ENCODE assay signal across 18 cellular contexts in the genomic region with DNA sequence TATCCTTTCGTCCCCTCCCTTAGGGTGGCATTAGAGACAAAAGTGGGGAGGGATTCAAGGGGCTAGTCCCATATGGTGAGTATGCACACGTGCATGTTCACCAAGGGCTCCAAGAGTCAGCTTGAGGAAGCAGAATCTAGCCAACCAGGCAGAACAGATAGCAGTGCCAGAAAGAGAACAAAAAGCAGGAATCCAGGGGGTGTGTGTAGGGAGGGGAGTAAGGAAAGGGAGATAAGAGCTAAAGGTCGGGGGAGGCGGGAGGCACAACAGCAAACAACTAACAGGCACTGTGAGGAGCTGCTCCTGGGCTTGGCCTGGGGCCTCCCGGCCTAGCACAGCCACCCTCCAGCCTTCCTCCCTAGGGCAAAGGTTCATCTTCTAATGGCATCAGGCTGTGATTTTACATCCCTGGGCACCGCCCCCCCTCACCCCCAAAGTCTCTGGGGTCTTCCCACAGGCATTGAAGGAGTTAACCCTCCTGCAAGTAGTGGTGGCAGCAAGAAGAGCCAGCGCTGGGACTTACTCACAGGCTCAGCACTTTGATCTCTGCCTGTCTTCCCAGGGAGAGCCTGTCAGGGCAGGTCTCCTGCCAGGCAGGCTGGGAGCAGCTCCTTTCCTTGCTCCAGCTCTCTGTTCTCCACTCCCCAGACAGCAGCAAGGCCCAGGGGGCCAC. TPM values are rescaled to one million over a fixed set of nuclear protein-coding genes. Genes with fewer than 3 reads are reported as not detected.
DNase-seq lines count a peak whose midpoint lies in the region; ATAC-seq, FAIRE-seq and TF ChIP-seq lines count a peak whose summit lies in the region.
"Had no signal": no experiment of that assay in that cellular context is flagged by ENCODE, and none has a peak within 500 bp of the region (broad histone marks: within the 10 kb centered on the region; RNA-seq: fewer than 3 reads in every experiment).

No MANE protein-coding gene starts in this region.

- no peaks in the 10 kb centered on the region for H3K27me3 ChIP-seq in bronchial epithelial cell (ENCODE audit: control insufficient read depth, insufficient read depth, low read length)
- H3K27me3 ChIP-seq in right lobe of liver = no peaks in the 10 kb centered on the region
- no peaks in the 10 kb centered on the region for H3K27me3 ChIP-seq in suprapubic skin

- no peaks in the 10 kb centered on the region for H3K9me3 Mint-ChIP-seq in activated CD8-positive, alpha-beta T cell treated with anti-CD3 and anti-CD28 coated beads for 36 hours
- no peaks in the 10 kb centered on the region for H3K9me3 Mint-ChIP-seq in activated CD8-positive, alpha-beta T cell treated with anti-CD3 and anti-CD28 coated beads, Interleukin-2, amount 10 ng/mL, durations not matched to agents 7 days and 5 days (ENCODE audit: insufficient read depth)
- H3K9me3 Mint-ChIP-seq: activated naive CD8-positive, alpha-beta T cell treated with anti-CD3 and anti-CD28 coated beads for 36 hours; CD4-positive, alpha-beta memory T cell; naive B cell; stimulated activated memory B cell treated with anti-CD40 and anti-IgM and Interleukin-4, amounts not matched to agents 10 μg/mL and 1 μg/mL and 100 μg/mL, for 72 hours had no signal

- TF ChIP-seq EP300 in suprapubic skin (IDR thresholded peaks at IDR 0.05) = no peak

- H3K9me3 ChIP-seq in right lobe of liver (no peaks in the 10 kb centered on the region), suprapubic skin (no peaks in the 10 kb centered on the region)

- peak overlapping the region; percentile 46 for H3K27ac Mint-ChIP-seq in activated CD8-positive, alpha-beta T cell treated with anti-CD3 and anti-CD28 coated beads for 36 hours
- H3K27ac Mint-ChIP-seq in activated CD8-positive, alpha-beta T cell treated with anti-CD3 and anti-CD28 coated beads, Interleukin-2, amount 10 ng/mL, durations not matched to agents 7 days and 5 days = no peak overlapping the region
- H3K27ac Mint-ChIP-seq: activated naive CD8-positive, alpha-beta T cell treated with anti-CD3 and anti-CD28 coated beads for 36 hours; stimulated activated memory B cell treated with anti-CD40 and anti-IgM and Interleukin-4, amounts not matched to agents 10 μg/mL and 1 μg/mL and 100 μg/mL, for 72 hours had no signal

- H3K36me3 Mint-ChIP-seq in activated CD8-positive, alpha-beta T cell treated with anti-CD3 and anti-CD28 coated beads for 36 hours (ENCODE audit: low read depth) = no peaks in the 10 kb centered on the region
- H3K36me3 Mint-ChIP-seq in activated CD8-positive, alpha-beta T cell treated with anti-CD3 and anti-CD28 coated beads, Interleukin-2, amount 10 ng/mL, durations not matched to agents 7 days and 5 days (ENCODE audit: low read depth) = no peaks in the 10 kb centered on the region
- H3K36me3 Mint-ChIP-seq: activated naive CD8-positive, alpha-beta T cell treated with anti-CD3 and anti-CD28 coated beads for 36 hours; stimulated activated memory B cell treated with anti-CD40 and anti-IgM and Interleukin-4, amounts not matched to agents 10 μg/mL and 1 μg/mL and 100 μg/mL, for 72 hours had no signal

- peaks cover 8% of the 10 kb centered on the region for H3K4me1 Mint-ChIP-seq in activated CD8-positive, alpha-beta T cell treated with anti-CD3 and anti-CD28 coated beads for 36 hours (ENCODE audit: low read depth)
- H3K4me1 Mint-ChIP-seq in activated CD8-positive, alpha-beta T cell treated with anti-CD3 and anti-CD28 coated beads, Interleukin-2, amount 10 ng/mL, durations not matched to agents 7 days and 5 days (ENCODE audit: low read depth) = no peaks in the 10 kb centered on the region

- CTCF ChIA-PET in activated CD8-positive, alpha-beta T cell treated with anti-CD3 and anti-CD28 coated beads for 36 hours (lab: Charles Lee) = interaction anchor here (1.3 to 3.3 kb wide), 6 partner anchors 9 to 115 kb away, joined by 3 to 13 read pairs (median 6); partner anchors contain the start of genes RNF43 and SUPT4H1
- CTCF ChIA-PET in activated CD8-positive, alpha-beta T cell treated with anti-CD3 and anti-CD28 coated beads, Interleukin-2, amount 10 ng/mL, durations not matched to agents 7 days and 5 days (lab: Charles Lee) = interaction anchor here (1.2 to 2.8 kb wide), 6 partner anchors 10 to 115 kb away, joined by 3 to 11 read pairs (median 6); partner anchors contain the start of genes RNF43 and SUPT4H1

- no peak for ATAC-seq in activated CD8-positive, alpha-beta T cell treated with anti-CD3 and anti-CD28 coated beads for 36 hours
- ATAC-seq in activated CD8-positive, alpha-beta T cell treated with anti-CD3 and anti-CD28 coated beads, Interleukin-2, amount 10 ng/mL, durations not matched to agents 7 days and 5 days = no peak
- peak; percentile 35 to 74 (median 54) for ATAC-seq in right lobe of liver
- ATAC-seq: right cardiac atrium; SK-N-SH treated with all-trans-retinoic acid at 6 μM for 48 hours; stimulated activated memory B cell treated with anti-CD40 and anti-IgM and Interleukin-4, amounts not matched to agents 10 μg/mL and 1 μg/mL and 100 μg/mL, for 72 hours had no signal

- no peak overlapping the region for H3K4me3 Mint-ChIP-seq in activated CD8-positive, alpha-beta T cell treated with anti-CD3 and anti-CD28 coated beads for 36 hours
- H3K4me3 Mint-ChIP-seq in activated CD8-positive, alpha-beta T cell treated with anti-CD3 and anti-CD28 coated beads, Interleukin-2, amount 10 ng/mL, durations not matched to agents 7 days and 5 days = no peak overlapping the region
- H3K4me3 Mint-ChIP-seq: activated naive CD8-positive, alpha-beta T cell treated with anti-CD3 and anti-CD28 coated beads for 36 hours; CD4-positive, alpha-beta memory T cell; stimulated activated memory B cell treated with anti-CD40 and anti-IgM and Interleukin-4, amounts not matched to agents 10 μg/mL and 1 μg/mL and 100 μg/mL, for 72 hours had no signal

- peaks cover 17% of the 10 kb centered on the region for H3K36me3 ChIP-seq in bronchial epithelial cell (ENCODE audit: control insufficient read depth, insufficient read depth, low read length)
- peaks cover 0 to 1% (median 0%) of the 10 kb centered on the region in 4 donors for H3K36me3 ChIP-seq in right lobe of liver
- H3K36me3 ChIP-seq in suprapubic skin = peaks cover 9% of the 10 kb centered on the region
- H3K36me3 ChIP-seq: WERI-Rb-1 had no signal

- TF ChIP-seq CTCF in activated CD8-positive, alpha-beta T cell treated with anti-CD3 and anti-CD28 coated beads for 36 hours (IDR thresholded peaks at IDR 0.05) = no peak
- TF ChIP-seq CTCF in bronchial epithelial cell (IDR thresholded peaks at IDR 0.05; ENCODE audit: insufficient read depth, low read length, severe bottlenecking) (no peak), right lobe of liver (IDR thresholded peaks at IDR 0.05) (no peak), suprapubic skin (IDR thresholded peaks at IDR 0.05) (no peak)

- POLR2A ChIA-PET in activated CD8-positive, alpha-beta T cell treated with anti-CD3 and anti-CD28 coated beads for 36 hours (lab: Charles Lee) = interaction anchor here (0.8 to 5.3 kb wide), 7 partner anchors 8 to 128 kb away, joined by 3 to 33 read pairs (median 3); partner anchors contain the start of gene SUPT4H1
- POLR2A ChIA-PET in activated CD8-positive, alpha-beta T cell treated with anti-CD3 and anti-CD28 coated beads, Interleukin-2, amount 10 ng/mL, durations not matched to agents 7 days and 5 days (lab: Charles Lee) = interaction anchor here (0.7 to 6.3 kb wide), 7 partner anchors 11 to 47 kb away, joined by 3 to 69 read pairs (median 7); partner anchors contain the start of gene SUPT4H1

- H3K4me3 ChIP-seq in bronchial epithelial cell (ENCODE audit: low read depth, low read length) = no peak overlapping the region
- no peak overlapping the region for H3K4me3 ChIP-seq in right lobe of liver
- H3K4me3 ChIP-seq in suprapubic skin = no peak overlapping the region

- FAIRE-seq in bronchial epithelial cell (lab: Jason Lieb, UNC) = no peak
- FAIRE-seq: A204.1, urothelium cell line had no signal

- TF ChIP-seq POLR2A in right lobe of liver (IDR thresholded peaks at IDR 0.05) = no peak
- no peak for TF ChIP-seq POLR2A in suprapubic skin (IDR thresholded peaks at IDR 0.05)

- 55% methylated on average over 4 of the region's 7 CpGs for WGBS in right lobe of liver (ENCODE audit: insufficient coverage, low coverage, low lambda C conversion rate, missing lambda C conversion rate)
- 39% methylated on average over 6 of the region's 7 CpGs for WGBS in suprapubic skin

- no peak for DNase-seq in activated CD8-positive, alpha-beta T cell treated with anti-CD3 and anti-CD28 coated beads for 36 hours
- no peak for DNase-seq in activated CD8-positive, alpha-beta T cell treated with anti-CD3 and anti-CD28 coated beads, Interleukin-2, amount 10 ng/mL, durations not matched to agents 7 days and 5 days
- peak; percentile 76 for DNase-seq in bronchial epithelial cell (ENCODE audit: low read depth)
- peak in 1 of 3 donors; percentile 69 for DNase-seq in right lobe of liver
- DNase-seq in suprapubic skin (ENCODE audit: low spot score in 2 of 2) = no peak
- no peak for DNase-seq in stimulated activated CD4-positive, alpha-beta T cell treated with anti-CD3 and anti-CD28 coated beads, Interleukin-15, amount 100 ng/mL, for 24 hours
- no peak for DNase-seq in NCI-H1694 treated with DMSO at 0.1 percent for 48 hours (lab: John Stamatoyannopoulos, UW)
- DNase-seq in central memory CD4-positive, alpha-beta T cell = no peak
- DNase-seq: activated naive CD8-positive, alpha-beta T cell treated with anti-CD3 and anti-CD28 coated beads for 36 hours; CD4-positive, alpha-beta memory T cell; naive B cell; NCI-H1092; right cardiac atrium; WERI-Rb-1 had no signal

- intact Hi-C loops in activated CD8-positive, alpha-beta T cell treated with anti-CD3 and anti-CD28 coated beads for 36 hours (cut with micrococcal nuclease) = no loop called here
- intact Hi-C loops in right lobe of liver (cut with DNase I) = no loop called here

- H3K27me3 Mint-ChIP-seq in activated CD8-positive, alpha-beta T cell treated with anti-CD3 and anti-CD28 coated beads for 36 hours = no peaks in the 10 kb centered on the region
- H3K27me3 Mint-ChIP-seq in activated CD8-positive, alpha-beta T cell treated with anti-CD3 and anti-CD28 coated beads, Interleukin-2, amount 10 ng/mL, durations not matched to agents 7 days and 5 days (ENCODE audit: low read depth) = no peaks in the 10 kb centered on the region
- H3K27me3 Mint-ChIP-seq: activated naive CD8-positive, alpha-beta T cell treated with anti-CD3 and anti-CD28 coated beads for 36 hours; naive B cell; stimulated activated memory B cell treated with anti-CD40 and anti-IgM and Interleukin-4, amounts not matched to agents 10 μg/mL and 1 μg/mL and 100 μg/mL, for 72 hours had no signal

- H3K27ac ChIP-seq in right lobe of liver (peak overlapping the region in 1 of 3 donors; percentile 65), suprapubic skin (peak overlapping the region; percentile 49)
- H3K27ac ChIP-seq: WERI-Rb-1 had no signal

- peaks cover 0 to 48% (median 5%) of the 10 kb centered on the region in 4 donors for H3K4me1 ChIP-seq in right lobe of liver
- peaks cover 41% of the 10 kb centered on the region for H3K4me1 ChIP-seq in suprapubic skin

RNA-seq across cellular contexts. Expression of gene SUPT4H1, which starts 12.4 kb away (rescaled TPM):
- total RNA-seq in activated CD8-positive, alpha-beta T cell treated with anti-CD3 and anti-CD28 coated beads for 36 hours = 100 to 1,000 TPM; 104 to 110 TPM
- total RNA-seq in activated CD8-positive, alpha-beta T cell treated with anti-CD3 and anti-CD28 coated beads, Interleukin-2, amount 10 ng/mL, durations not matched to agents 7 days and 5 days = 10 to 100 TPM; 75.2 to 90.8 TPM
- 43.1 and 52.1 TPM in 2 replicates for total RNA-seq in bronchial epithelial cell
- total RNA-seq in right lobe of liver = 10 to 100 TPM; 24.8 to 50.9 (median 37.0) TPM
- total RNA-seq in suprapubic skin = 10 to 100 TPM; 33.8 to 48.3 (median 40.3) TPM

RNA-seq across cellular contexts. Expression of gene TSPOAP1, which starts 35.8 kb away (rescaled TPM):
- 10 to 100 TPM; 21.1 to 24.1 TPM for total RNA-seq in activated CD8-positive, alpha-beta T cell treated with anti-CD3 and anti-CD28 coated beads for 36 hours
- total RNA-seq in activated CD8-positive, alpha-beta T cell treated with anti-CD3 and anti-CD28 coated beads, Interleukin-2, amount 10 ng/mL, durations not matched to agents 7 days and 5 days = 10 to 100 TPM; 45.8 to 51.5 TPM
- total RNA-seq in bronchial epithelial cell (0.26 and 0.53 TPM in 2 replicates), right lobe of liver (1 to 10 TPM in 5 of 6 experiments, under 1 TPM in 1; 0.87 to 8.3 (median 3.8) TPM), suprapubic skin (10 to 100 TPM in 2 of 4 donors, 1 to 10 TPM in 2; 6.8 to 26.9 (median 12.4) TPM)

RNA-seq across cellular contexts. Expression of gene RNF43, which starts 52.9 kb away (rescaled TPM):
- total RNA-seq in activated CD8-positive, alpha-beta T cell treated with anti-CD3 and anti-CD28 coated beads for 36 hours = 1 to 10 TPM in 1 of 2 experiments, under 1 TPM in 1; 0.34 to 1.1 TPM
- under 1 TPM in 1 of 2 experiments, not detected in 1; 0.05 TPM for total RNA-seq in activated CD8-positive, alpha-beta T cell treated with anti-CD3 and anti-CD28 coated beads, Interleukin-2, amount 10 ng/mL, durations not matched to agents 7 days and 5 days
- 6.1 and 7.6 TPM in 2 replicates for total RNA-seq in bronchial epithelial cell
- 10 to 100 TPM in 2 of 6 experiments, 1 to 10 TPM in 4; 1.7 to 11.5 (median 6.0) TPM for total RNA-seq in right lobe of liver
- 10 to 100 TPM; 16.0 to 58.3 (median 21.5) TPM for total RNA-seq in suprapubic skin

Comparison
In these comparisons a context has a peak if more than half of its experiments do, and no peak if none do; other contexts are left out.
1. ATAC-seq: peak in right lobe of liver (4 of 4); none in activated CD8-positive, alpha-beta T cell treated with anti-CD3 and anti-CD28 coated beads for 36 hours (single experiment) and activated CD8-positive, alpha-beta T cell treated with anti-CD3 and anti-CD28 coated beads, Interleukin-2, amount 10 ng/mL, durations not matched to agents 7 days and 5 days (single experiment).